8 cellular contexts compared by ENCODE assay signal in genomic region chr19:21483589-21484170, GRCh38. TPM values are rescaled to one million over a fixed set of nuclear protein-coding genes. Genes with fewer than 3 reads are reported as not detected.
DNase-seq lines count a peak whose midpoint lies in the region; TF ChIP-seq lines count a peak whose summit lies in the region.

No MANE protein-coding gene starts in this region.

- no peak overlapping the region for H3K27ac ChIP-seq in OCI-LY3 (ENCODE audit: low read length)

- peaks cover 8% of the 10 kb centered on the region for H3K36me3 Mint-ChIP-seq in activated naive CD4-positive, alpha-beta T cell treated with anti-CD3 and anti-CD28 coated beads, Interleukin-2, amount 10 ng/mL, durations not matched to agents 7 days and 5 days
- no peaks in the 10 kb centered on the region for H3K36me3 Mint-ChIP-seq in immature natural killer cell

- DNase-seq in DMS53 treated with DMSO at 0.1 percent for 48 hours (lab: John Stamatoyannopoulos, UW; ENCODE audit: unreplicated experiment) (peak; percentile 55), immature natural killer cell (peak in 2 of 3 donors; percentile 27 to 51), NCI-H146 (lab: John Stamatoyannopoulos, UW) (no peak), NCI-H128 (lab: John Stamatoyannopoulos, UW; ENCODE audit: unreplicated experiment) (no peak), NOMO-1 treated with DMSO at 0.1 percent for 48 hours (lab: John Stamatoyannopoulos, UW; ENCODE audit: unreplicated experiment) (no peak)
- DNase-seq in activated naive CD4-positive, alpha-beta T cell treated with anti-CD3 and anti-CD28 coated beads, Interleukin-2, amount 10 ng/mL, durations not matched to agents 7 days and 5 days: peak; percentile 76
- DNase-seq in stimulated activated CD8-positive, alpha-beta memory T cell treated with anti-CD3 and anti-CD28 coated beads, Interleukin-12 subunit alpha, Interleukin-12 subunit beta, amount 100 ng/mL, for 1 hour (ENCODE audit: low read depth): peak; percentile 44

- peak; percentile 57 for TF ChIP-seq CTCF in OCI-LY3 (IDR thresholded peaks at IDR 0.05; ENCODE audit: low read depth, low read length)

- H3K27me3 ChIP-seq in OCI-LY3 (ENCODE audit: low read depth, low read length): no peaks in the 10 kb centered on the region

- no peaks in the 10 kb centered on the region for H3K4me1 ChIP-seq in OCI-LY3 (ENCODE audit: low read length)

- H3K27ac Mint-ChIP-seq in activated naive CD4-positive, alpha-beta T cell treated with anti-CD3 and anti-CD28 coated beads, Interleukin-2, amount 10 ng/mL, durations not matched to agents 7 days and 5 days: no peak overlapping the region
- H3K27ac Mint-ChIP-seq in immature natural killer cell: no peak overlapping the region

- H3K27me3 Mint-ChIP-seq in activated naive CD4-positive, alpha-beta T cell treated with anti-CD3 and anti-CD28 coated beads, Interleukin-2, amount 10 ng/mL, durations not matched to agents 7 days and 5 days: no peaks in the 10 kb centered on the region
- peaks cover 0 to 6% (median 5%) of the 10 kb centered on the region in 3 donors for H3K27me3 Mint-ChIP-seq in immature natural killer cell (ENCODE audit: low read depth in 3 of 3)

- no peaks in the 10 kb centered on the region for H4K20me1 ChIP-seq in OCI-LY3 (ENCODE audit: insufficient read depth, low read length)

- CTCF ChIA-PET in activated naive CD4-positive, alpha-beta T cell treated with anti-CD3 and anti-CD28 coated beads, Interleukin-2, amount 10 ng/mL, durations not matched to agents 7 days and 5 days (lab: Charles Lee): interaction anchor here (0.6 to 1.7 kb wide), 7 partner anchors 9 to 1816 kb away, joined by 3 to 8 read pairs (median 4); no protein-coding TSS in a partner anchor

- H3K9me3 ChIP-seq in OCI-LY3 (ENCODE audit: insufficient read depth, low read length): no peaks in the 10 kb centered on the region

- H3K4me1 Mint-ChIP-seq in activated naive CD4-positive, alpha-beta T cell treated with anti-CD3 and anti-CD28 coated beads, Interleukin-2, amount 10 ng/mL, durations not matched to agents 7 days and 5 days: peaks cover 3% of the 10 kb centered on the region
- H3K4me1 Mint-ChIP-seq in immature natural killer cell: no peaks in the 10 kb centered on the region

- H3K9me3 Mint-ChIP-seq in activated naive CD4-positive, alpha-beta T cell treated with anti-CD3 and anti-CD28 coated beads, Interleukin-2, amount 10 ng/mL, durations not matched to agents 7 days and 5 days: peaks cover 14% of the 10 kb centered on the region
- H3K9me3 Mint-ChIP-seq in immature natural killer cell: no peaks in the 10 kb centered on the region

- H2AFZ ChIP-seq in OCI-LY3 (ENCODE audit: low read depth, low read length): peak overlapping the region; percentile 36

- peak overlapping the region; percentile 64 for H3K9ac ChIP-seq in OCI-LY3 (ENCODE audit: low read length)

- H3K4me3 Mint-ChIP-seq in activated naive CD4-positive, alpha-beta T cell treated with anti-CD3 and anti-CD28 coated beads, Interleukin-2, amount 10 ng/mL, durations not matched to agents 7 days and 5 days: peak overlapping the region; percentile 10
- no peak overlapping the region for H3K4me3 Mint-ChIP-seq in immature natural killer cell

- peak overlapping the region; percentile 68 for H3K4me2 ChIP-seq in OCI-LY3 (ENCODE audit: low read length)

- H3K79me2 ChIP-seq in OCI-LY3 (ENCODE audit: low read length): no peaks in the 10 kb centered on the region

- H3K4me3 ChIP-seq in OCI-LY3 (ENCODE audit: low read length): peak overlapping the region; percentile 83

- H3K36me3 ChIP-seq in OCI-LY3 (replicated peaks; ENCODE audit: low read depth, low read length): peaks cover 2% of the 10 kb centered on the region

RNA-seq across cellular contexts. Expression of gene ZNF429, which starts 21.7 kb away (rescaled TPM):
- 10 to 100 TPM; 13.1 to 26.4 (median 17.0) TPM for polyA plus RNA-seq in immature natural killer cell

Comparison
In these comparisons a context has a peak if more than half of its experiments do, and no peak if none do; other contexts are left out.
1. DNase-seq: peak in DMS53 treated with DMSO at 0.1 percent for 48 hours (single experiment), activated naive CD4-positive, alpha-beta T cell treated with anti-CD3 and anti-CD28 coated beads, Interleukin-2, amount 10 ng/mL, durations not matched to agents 7 days and 5 days (single experiment), immature natural killer cell (2 of 3) and stimulated activated CD8-positive, alpha-beta memory T cell treated with anti-CD3 and anti-CD28 coated beads, Interleukin-12 subunit alpha, Interleukin-12 subunit beta, amount 100 ng/mL, for 1 hour (single experiment); none in NCI-H146 (single experiment), NCI-H128 (single experiment) and NOMO-1 treated with DMSO at 0.1 percent for 48 hours (single experiment).